In the genomic region with DNA sequence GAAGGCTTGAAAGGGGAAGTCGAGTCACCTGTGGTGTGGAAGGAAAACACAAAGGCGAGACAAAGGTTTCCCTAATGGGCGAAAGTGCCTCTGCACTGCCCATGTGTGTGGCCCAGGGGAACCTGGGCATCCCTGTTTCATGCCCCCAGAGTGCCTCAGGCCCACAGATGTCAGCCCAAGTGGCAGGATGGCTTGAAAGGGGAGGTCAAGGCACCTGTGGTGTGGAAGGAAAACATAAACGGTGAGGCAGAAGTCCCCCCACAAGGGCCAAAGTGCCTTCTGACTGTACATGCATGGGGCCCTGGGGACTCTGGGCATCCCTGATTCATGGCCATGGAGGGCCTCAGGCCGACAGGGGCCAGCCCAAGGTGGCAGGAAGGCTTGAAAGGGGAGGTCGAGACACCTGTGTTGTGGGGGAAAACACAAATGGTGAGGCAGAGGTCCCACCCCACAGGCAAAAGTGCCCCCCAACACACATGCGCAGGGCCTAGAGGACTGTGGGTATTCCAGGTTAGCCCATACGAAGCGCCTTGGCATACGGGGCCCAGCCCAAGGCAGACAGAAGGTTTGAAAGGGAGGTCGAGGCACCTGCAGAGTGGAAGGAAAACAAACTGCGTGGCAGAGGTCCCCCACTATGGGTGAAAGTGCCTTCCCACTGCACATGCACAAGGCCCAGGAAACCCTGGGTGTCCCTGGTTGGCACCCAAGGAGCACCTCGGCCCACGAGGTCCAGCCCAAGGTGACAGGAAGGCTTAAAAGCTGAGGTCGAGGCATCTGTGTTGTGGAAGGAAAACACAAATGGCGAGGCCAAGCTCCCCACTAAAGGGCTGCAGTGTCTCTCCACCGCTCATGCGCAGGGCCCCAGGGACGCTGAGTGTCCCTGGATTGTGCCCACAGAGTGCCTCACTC, we compare ENCODE assay signal across 9 cellular contexts.
DNase-seq lines count a peak whose midpoint lies in the region; ATAC-seq and TF ChIP-seq lines count a peak whose summit lies in the region.
"Had no signal": no experiment of that assay in that cellular context is flagged by ENCODE, and none has a peak within 500 bp of the region (broad histone marks: within the 10 kb centered on the region; RNA-seq: fewer than 3 reads in every experiment).

No MANE protein-coding gene starts in this region.

- no peak overlapping the region for H3K27ac ChIP-seq in Peyer's patch
- H3K27ac ChIP-seq in left ventricle myocardium inferior (replicated peaks), result no peak overlapping the region

- H3K9me3 ChIP-seq in Peyer's patch (peaks cover 0 to 42% (median 20%) of the 10 kb centered on the region in 4 donors), left ventricle myocardium inferior (replicated peaks) (peaks cover 98% of the 10 kb centered on the region)

- H3K4me3 ChIP-seq in Peyer's patch (no peak overlapping the region), left ventricle myocardium inferior (no peak overlapping the region)

- H3K36me3 ChIP-seq in Peyer's patch (no peaks in the 10 kb centered on the region), left ventricle myocardium inferior (no peaks in the 10 kb centered on the region)

- TF ChIP-seq CTCF in Peyer's patch (IDR thresholded peaks at IDR 0.05) (no peak), left ventricle myocardium inferior (IDR thresholded peaks at IDR 0.05; ENCODE audit: borderline replicate concordance) (no peak)

- ATAC-seq in GM21515 (IDR thresholded peaks at IDR 0.05; ENCODE audit: unreplicated experiment) (no peak), GM21447 (IDR thresholded peaks at IDR 0.05; ENCODE audit: unreplicated experiment) (no peak)

- intact Hi-C loops in left ventricle myocardium inferior (cut with micrococcal nuclease) (no loop called here), posterior cingulate gyrus (cut with DNase I) (no loop called here)

- no peaks in the 10 kb centered on the region for H3K4me1 ChIP-seq in Peyer's patch
- H3K4me1 ChIP-seq in left ventricle myocardium inferior, result no peaks in the 10 kb centered on the region

- DNase-seq in Daoy (ENCODE audit: low read depth), result peak; percentile 0
- DNase-seq in Peyer's patch, result peak; percentile 9 to 27 (median 19)
- DNase-seq in left ventricle myocardium inferior, result peak; percentile 1
- peak in 7 of 10 donors; percentile 5 to 57 (median 7) for DNase-seq in posterior cingulate gyrus
- DNase-seq in NCI-H774 (lab: John Stamatoyannopoulos, UW), result no peak
- no peak for DNase-seq in hepatic stellate cell (ENCODE audit: low spot score)
- DNase-seq: NCI-H146 had no signal

- H3K27me3 ChIP-seq in Peyer's patch, result no peaks in the 10 kb centered on the region
- no peaks in the 10 kb centered on the region for H3K27me3 ChIP-seq in left ventricle myocardium inferior (ENCODE audit: low read depth)

- TF ChIP-seq POLR2A in Peyer's patch (IDR thresholded peaks at IDR 0.05), result no peak

Comparison
In these comparisons a context has a peak if more than half of its experiments do, and no peak if none do; other contexts are left out.
1. DNase-seq: peak in Daoy (single experiment), Peyer's patch (3 of 3), left ventricle myocardium inferior (single experiment) and posterior cingulate gyrus (7 of 10); none in NCI-H774 (single experiment) and hepatic stellate cell (single experiment).